ENCODE assay signal across 21 cellular contexts in the genomic region with DNA sequence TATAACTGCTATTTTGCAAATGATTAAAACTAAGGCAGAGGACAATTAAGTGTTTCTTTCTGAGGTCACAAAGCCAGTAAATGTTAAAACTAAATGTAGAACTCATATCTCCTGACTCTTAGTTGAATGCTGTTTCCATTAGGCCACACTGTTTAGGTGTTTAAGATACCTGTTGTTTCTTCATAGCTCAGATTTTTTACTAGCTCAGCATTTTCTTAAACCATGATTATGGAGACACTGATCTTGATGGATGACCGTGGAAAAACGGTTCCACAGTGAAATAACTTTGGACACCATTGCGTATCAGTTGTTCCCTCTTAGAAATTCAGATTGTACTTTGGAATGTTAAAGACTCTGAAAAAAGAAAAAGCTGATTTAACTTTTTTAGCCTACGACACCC.
"Had no signal": no experiment of that assay in that cellular context is flagged by ENCODE, and none has a peak within 500 bp of the region (broad histone marks: within the 10 kb centered on the region; RNA-seq: fewer than 3 reads in every experiment).

No MANE protein-coding gene starts in this region.

- FAIRE-seq: RCC 7860 had no signal

- H3K4me3 ChIP-seq: SJSA1, SK-N-MC had no signal

- H3K9me3 ChIP-seq: SJSA1 had no signal

- DNase-seq: Karpas-422, KG1, MM.1S, NCI-H1092 treated with DMSO at 0.1 percent for 48 hours, NCI-H1436, NCI-H187, NCI-H2029, NCI-H2081 treated with DMSO at 0.1 percent for 48 hours, NCI-H2171, NCI-H226, NCI-H446, NCI-H510A, NCI-H524 treated with DMSO at 0.1 percent for 48 hours, NCI-H69, NCI-H774, Right ventricle myocardium superior, RPMI8226, SIG-M5 had no signal

- H3K4me1 ChIP-seq: SJSA1 had no signal

- H3K27me3 ChIP-seq: SJSA1 had no signal

- H3K27ac ChIP-seq: SJSA1, SK-N-MC had no signal
